26 cellular contexts compared by ENCODE assay signal in genomic region chr3:174639970-174640369, GRCh38.
"Had no signal": no experiment of that assay in that cellular context is flagged by ENCODE, and none has a peak within 500 bp of the region (broad histone marks: within the 10 kb centered on the region; RNA-seq: fewer than 3 reads in every experiment).

No MANE protein-coding gene starts in this region.

- H3K36me3 ChIP-seq: adrenal gland, esophagus squamous epithelium, gastroesophageal sphincter had no signal

- H3K9me3 ChIP-seq: adrenal gland, body of pancreas, esophagus squamous epithelium, gastroesophageal sphincter had no signal

- H3K4me1 ChIP-seq: adrenal gland, body of pancreas, esophagus squamous epithelium, gastroesophageal sphincter had no signal

- H3K27ac ChIP-seq: adrenal gland, body of pancreas, epithelial cell of prostate, esophagus squamous epithelium, gastroesophageal sphincter had no signal

- DNase-seq: activated CD4-positive, alpha-beta memory T cell treated with anti-CD3 and anti-CD28 coated beads for 36 hours; activated CD4-positive, alpha-beta T cell treated with anti-CD3 and anti-CD28 coated beads for 36 hours; activated CD4-positive, alpha-beta T cell treated with anti-CD3 and anti-CD28 coated beads, Interleukin-2, amount 10 ng/mL, durations not matched to agents 24 days and 14 days; activated CD4-positive, CD25-positive, alpha-beta regulatory T cell; activated CD4-positive, CD25-positive, alpha-beta regulatory T cell treated with anti-CD3 and anti-CD28 coated beads, Interleukin-2, amount 50 U/mL, for 72 hours; activated CD8-positive, alpha-beta memory T cell treated with anti-CD3 and anti-CD28 coated beads, Interleukin-2, amount 10 ng/mL, durations not matched to agents 7 days and 5 days; activated CD8-positive, alpha-beta memory T cell treated with anti-CD3 and anti-CD28 coated beads, Interleukin-2, amount 50 U/mL, for 4 hours; activated CD8-positive, alpha-beta T cell treated with anti-CD3 and anti-CD28 coated beads, Interleukin-2, amount 10 ng/mL, durations not matched to agents 7 days and 5 days; activated effector memory CD4-positive, alpha-beta T cell treated with anti-CD3 and anti-CD28 coated beads, Interleukin-2, amount 50 U/mL, for 16 hours; activated naive CD4-positive, alpha-beta T cell treated with anti-CD3 and anti-CD28 coated beads for 36 hours; activated naive CD8-positive, alpha-beta T cell treated with anti-CD3 and anti-CD28 coated beads for 36 hours; activated naive CD8-positive, alpha-beta T cell treated with anti-CD3 and anti-CD28 coated beads, Interleukin-2, amount 50 U/mL, for 24 hours; activated T-cell treated with anti-CD3 and anti-CD28 coated beads, Interleukin-2, amount 50 U/mL, for 1 hour; activated T-cell treated with anti-CD3 and anti-CD28 coated beads, Interleukin-2, amount 50 U/mL, for 48 hours; adrenal gland; amygdala; aorta; body of pancreas; caudate nucleus; effector CD8-positive, alpha-beta T cell; esophagus squamous epithelium; foreskin melanocyte; T-cell; T-helper 9 cell had no signal

- H3K4me3 ChIP-seq: adrenal gland, body of pancreas, esophagus squamous epithelium, gastroesophageal sphincter had no signal

- H3K27me3 ChIP-seq: adrenal gland, body of pancreas, esophagus squamous epithelium, gastroesophageal sphincter had no signal
